ENCODE assay signal across 19 cellular contexts in genomic region chr6:79684821-79685220, GRCh38.
"Had no signal": no experiment of that assay in that cellular context is flagged by ENCODE, and none has a peak within 500 bp of the region (broad histone marks: within the 10 kb centered on the region; RNA-seq: fewer than 3 reads in every experiment).

No MANE protein-coding gene starts in this region.

- ATAC-seq: gastrocnemius medialis, lower lobe of right lung, pancreas had no signal

- DNase-seq: activated CD4-positive, alpha-beta T cell treated with anti-CD3 and anti-CD28 coated beads, Interleukin-2, amount 50 U/mL, for 4 hours; activated CD4-positive, CD25-positive, alpha-beta regulatory T cell treated with anti-CD3 and anti-CD28 coated beads, Interleukin-2, amount 50 U/mL, for 72 hours; activated effector memory CD4-positive, alpha-beta T cell treated with anti-CD3 and anti-CD28 coated beads, Interleukin-2, amount 50 U/mL, for 16 hours; activated T-cell treated with anti-CD3 and anti-CD28 coated beads, Interleukin-2, amount 50 U/mL, for 24 hours; effector CD4-positive, alpha-beta T cell; gastrocnemius medialis; lower lobe of right lung; midbrain; naive B cell; pancreas; retina; stimulated activated CD4-positive, alpha-beta T cell treated with anti-CD3 and anti-CD28 coated beads, Interleukin-15, amount 100 ng/mL, for 24 hours; stimulated activated CD4-positive, alpha-beta T cell treated with anti-CD3 and anti-CD28 coated beads, Interleukin-4, amount 100 ng/mL, for 24 hours; T-helper 9 cell; uterus had no signal

- H3K27me3 ChIP-seq: ascending aorta, cardiac muscle cell, gastrocnemius medialis, hepatocyte, pancreas, uterus had no signal

- H3K36me3 ChIP-seq: ascending aorta, cardiac muscle cell, gastrocnemius medialis, lower lobe of right lung, pancreas, uterus had no signal

- FAIRE-seq: colon, pancreas had no signal

- H3K4me1 ChIP-seq: ascending aorta, uterus had no signal

- H3K27ac ChIP-seq: ascending aorta, gastrocnemius medialis, hepatocyte, lower lobe of right lung, uterus had no signal

- H3K9me3 ChIP-seq: ascending aorta, gastrocnemius medialis, lower lobe of right lung, pancreas, uterus had no signal

- H3K4me3 ChIP-seq: ascending aorta, cardiac muscle cell, gastrocnemius medialis, hepatocyte, lower lobe of right lung, pancreas, uterus had no signal
